In the genomic region with DNA sequence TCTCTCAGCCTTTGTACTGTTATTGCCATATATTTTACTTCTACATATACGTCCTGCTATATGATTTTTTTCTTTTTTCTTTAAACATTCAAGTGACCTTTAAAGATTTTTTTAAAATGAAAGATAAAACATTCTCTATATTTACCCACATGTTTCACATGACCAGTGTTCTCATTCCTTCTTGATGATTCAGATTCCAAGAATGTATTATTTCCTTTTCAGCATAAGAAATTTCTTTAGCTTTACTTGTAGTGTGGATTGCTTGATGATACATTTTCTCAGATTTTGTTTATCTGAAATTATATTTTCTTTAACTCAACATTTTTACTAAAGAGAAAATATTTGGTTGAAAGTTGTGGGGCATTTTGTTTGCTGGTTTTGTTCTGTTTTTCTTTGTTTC, we compare ENCODE assay signal across 17 cellular contexts.
DNase-seq lines count a peak whose midpoint lies in the region; ATAC-seq, FAIRE-seq and TF ChIP-seq lines count a peak whose summit lies in the region.
"Had no signal": no experiment of that assay in that cellular context is flagged by ENCODE, and none has a peak within 500 bp of the region (broad histone marks: within the 10 kb centered on the region; RNA-seq: fewer than 3 reads in every experiment).

No MANE protein-coding gene starts in this region.

- no peak overlapping the region for H3K4me2 ChIP-seq in hepatocyte

- no peaks in the 10 kb centered on the region for H3K79me2 ChIP-seq in hepatocyte

- H3K27me3 ChIP-seq in bronchial epithelial cell (ENCODE audit: control insufficient read depth, insufficient read depth, low read length) (no peaks in the 10 kb centered on the region), hepatocyte (no peaks in the 10 kb centered on the region)
- H3K27me3 ChIP-seq: thyroid gland had no signal

- DNase-seq in A172 (ENCODE audit: low spot score) = peak; percentile 80
- DNase-seq in LHCN-M2 (ENCODE audit: low read depth) = peak; percentile 85
- peak; percentile 76 for DNase-seq in bronchial epithelial cell (ENCODE audit: low read depth)
- no peak for DNase-seq in hepatocyte (ENCODE audit: low spot score)
- no peak for DNase-seq in stimulated activated CD4-positive, alpha-beta T cell treated with anti-CD3 and anti-CD28 coated beads, Interleukin-4, amount 100 ng/mL, for 4 hours
- no peak for DNase-seq in SIG-M5 (lab: John Stamatoyannopoulos, UW)
- no peak for DNase-seq in naive thymus-derived CD8-positive, alpha-beta T cell
- no peak for DNase-seq in SW480 (ENCODE audit: low spot score)
- DNase-seq: activated CD4-positive, CD25-positive, alpha-beta regulatory T cell; anterior cingulate cortex; naive thymus-derived CD4-positive, alpha-beta T cell; NCI-H1105; NCI-H524 treated with DMSO at 0.1 percent for 48 hours; Right ventricle myocardium superior; thyroid gland had no signal

- ATAC-seq in naive thymus-derived CD8-positive, alpha-beta T cell = no peak
- ATAC-seq: naive thymus-derived CD4-positive, alpha-beta T cell had no signal

- H3K4me3 Mint-ChIP-seq in naive thymus-derived CD8-positive, alpha-beta T cell = no peak overlapping the region
- H3K4me3 Mint-ChIP-seq: naive thymus-derived CD4-positive, alpha-beta T cell had no signal

- H3K36me3 ChIP-seq in bronchial epithelial cell (ENCODE audit: control insufficient read depth, insufficient read depth, low read length) (no peaks in the 10 kb centered on the region), hepatocyte (replicated peaks; ENCODE audit: insufficient read depth, low read depth) (no peaks in the 10 kb centered on the region)
- H3K36me3 ChIP-seq: thyroid gland had no signal

- POLR2A ChIA-PET in naive thymus-derived CD8-positive, alpha-beta T cell (lab: Charles Lee) = no interaction called here

- H4K20me1 ChIP-seq in hepatocyte (ENCODE audit: insufficient read depth, poor library complexity, severe bottlenecking) = no peaks in the 10 kb centered on the region

- no peaks in the 10 kb centered on the region for H3K27me3 Mint-ChIP-seq in naive thymus-derived CD8-positive, alpha-beta T cell
- H3K27me3 Mint-ChIP-seq: naive thymus-derived CD4-positive, alpha-beta T cell had no signal

- no peaks in the 10 kb centered on the region for H3K36me3 Mint-ChIP-seq in naive thymus-derived CD8-positive, alpha-beta T cell
- H3K36me3 Mint-ChIP-seq: naive thymus-derived CD4-positive, alpha-beta T cell had no signal

- WGBS in hepatocyte (ENCODE audit: low lambda C conversion rate, missing lambda C conversion rate) = 59% methylated on average over 1 of the region's 1 CpG

- TF ChIP-seq CTCF in bronchial epithelial cell (IDR thresholded peaks at IDR 0.05; ENCODE audit: insufficient read depth, low read length, severe bottlenecking) (no peak), hepatocyte (IDR thresholded peaks at IDR 0.05; ENCODE audit: poor library complexity) (no peak)

- peak overlapping the region; percentile 2 for H3K27ac ChIP-seq in hepatocyte
- H3K27ac ChIP-seq: thyroid gland had no signal

- FAIRE-seq in bronchial epithelial cell (lab: Jason Lieb, UNC) = no peak
- FAIRE-seq: A204.1, GM12891 had no signal

- no peak overlapping the region for H3K4me3 ChIP-seq in bronchial epithelial cell (ENCODE audit: low read depth, low read length)
- no peak overlapping the region for H3K4me3 ChIP-seq in hepatocyte
- H3K4me3 ChIP-seq: thyroid gland had no signal

- H3K4me1 Mint-ChIP-seq in naive thymus-derived CD8-positive, alpha-beta T cell = no peaks in the 10 kb centered on the region
- H3K4me1 Mint-ChIP-seq: naive thymus-derived CD4-positive, alpha-beta T cell had no signal

- H3K4me1 ChIP-seq in hepatocyte (ENCODE audit: insufficient read depth) = no peaks in the 10 kb centered on the region
- H3K4me1 ChIP-seq: thyroid gland had no signal

- H3K9me3 Mint-ChIP-seq in naive thymus-derived CD8-positive, alpha-beta T cell = peaks cover 0 to 20% (median 2%) of the 10 kb centered on the region in 9 donors

- H3K9me2 ChIP-seq in hepatocyte (replicated peaks; ENCODE audit: insufficient read depth) = no peaks in the 10 kb centered on the region

- no peak overlapping the region for H2AFZ ChIP-seq in hepatocyte

- H3K27ac Mint-ChIP-seq in naive thymus-derived CD8-positive, alpha-beta T cell = peak overlapping the region in 1 of 10 donors; percentile 38
- H3K27ac Mint-ChIP-seq: naive thymus-derived CD4-positive, alpha-beta T cell had no signal

- H3K9me3 ChIP-seq in hepatocyte (ENCODE audit: low read depth) = no peaks in the 10 kb centered on the region
- H3K9me3 ChIP-seq: thyroid gland had no signal

Comparison
In these comparisons a context has a peak if more than half of its experiments do, and no peak if none do; other contexts are left out.
1. DNase-seq: peak in A172 (single experiment), LHCN-M2 (single experiment) and bronchial epithelial cell (single experiment); none in hepatocyte (single experiment), stimulated activated CD4-positive, alpha-beta T cell treated with anti-CD3 and anti-CD28 coated beads, Interleukin-4, amount 100 ng/mL, for 4 hours (0 of 2), SIG-M5 (single experiment), naive thymus-derived CD8-positive, alpha-beta T cell (0 of 10) and SW480 (single experiment).